In genomic region chr5:163509288-163510040, GRCh38 we compare ENCODE assay signal across 8 cellular contexts.
DNase-seq lines count a peak whose midpoint lies in the region; ATAC-seq and TF ChIP-seq lines count a peak whose summit lies in the region.

No MANE protein-coding gene starts in this region.

- no peak for ATAC-seq in HG03175 (IDR thresholded peaks at IDR 0.05; ENCODE audit: unreplicated experiment)

- H3K4me3 ChIP-seq in retinal pigment epithelial cell (ENCODE audit: low read length): peak overlapping the region; percentile 17

- DNase-seq in DMS 273 (lab: John Stamatoyannopoulos, UW; ENCODE audit: unreplicated experiment) (peak; percentile 50), DMS 273 treated with DMSO at 0.1 percent for 48 hours (lab: John Stamatoyannopoulos, UW) (no peak), SW 1271 (lab: John Stamatoyannopoulos, UW) (peak; percentile 29 to 77), fibroblast of gingiva (ENCODE audit: low read depth) (peak; percentile 79), retinal pigment epithelial cell (ENCODE audit: low read depth) (peak; percentile 59), DMS114 treated with DMSO at 0.1 percent for 48 hours (lab: John Stamatoyannopoulos, UW; ENCODE audit: unreplicated experiment) (no peak), NCI-H2029 (lab: John Stamatoyannopoulos, UW) (no peak)

- TF ChIP-seq CTCF in retinal pigment epithelial cell (conservative IDR thresholded peaks at IDR 0.05; ENCODE audit: low read depth, low read length): no peak

Comparison
In these comparisons a context has a peak if more than half of its experiments do, and no peak if none do; other contexts are left out.
1. DNase-seq: peak in DMS 273 (single experiment), SW 1271 (2 of 2), fibroblast of gingiva (single experiment) and retinal pigment epithelial cell (single experiment); none in DMS 273 treated with DMSO at 0.1 percent for 48 hours (single experiment), DMS114 treated with DMSO at 0.1 percent for 48 hours (single experiment) and NCI-H2029 (single experiment).